Comparison of ENCODE assay signal across 9 cellular contexts in genomic region chr15:83650831-83651230, GRCh38. TPM values are rescaled to one million over a fixed set of nuclear protein-coding genes. Genes with fewer than 3 reads are reported as not detected.
"Had no signal": no experiment of that assay in that cellular context is flagged by ENCODE, and none has a peak within 500 bp of the region (broad histone marks: within the 10 kb centered on the region; RNA-seq: fewer than 3 reads in every experiment).

No MANE protein-coding gene starts in this region.

- H3K27ac Mint-ChIP-seq: IgD-negative memory B cell had no signal

- H3K36me3 Mint-ChIP-seq: IgD-negative memory B cell had no signal

- H3K36me3 ChIP-seq: HAP-1 had no signal

- H3K9ac ChIP-seq: KMS-11 had no signal

- H3K4me1 ChIP-seq: HAP-1 had no signal

- H3K27ac ChIP-seq: KMS-11 had no signal

- DNase-seq: GOT3, H7, Karpas-422, KBM-7 had no signal

- H3K4me2 ChIP-seq: KMS-11 had no signal

- H3K4me3 ChIP-seq: HAP-1 had no signal

- ATAC-seq: HCT116 had no signal

- H3K4me3 Mint-ChIP-seq: IgD-negative memory B cell had no signal

RNA-seq across cellular contexts. Expression of gene ADAMTSL3, which starts 3.1 kb away (rescaled TPM):
- total RNA-seq: HT-29 had no signal
- polyA plus RNA-seq: IgD-negative memory B cell had no signal
